In genomic region chr12:3311027-3311402, GRCh38 we compare ENCODE assay signal across 15 cellular contexts.
A peak's percentile ranks its signal among the peaks of the same experiment; 100 is the strongest.
DNase-seq lines count a peak whose midpoint lies in the region; ATAC-seq, FAIRE-seq and TF ChIP-seq lines count a peak whose summit lies in the region.
"Had no signal": no experiment of that assay in that cellular context is flagged by ENCODE, and none has a peak within 500 bp of the region (broad histone marks: within the 10 kb centered on the region; RNA-seq: fewer than 3 reads in every experiment).

No MANE protein-coding gene starts in this region.

- H3K4me1 ChIP-seq in hepatocyte (ENCODE audit: insufficient read depth), result no peaks in the 10 kb centered on the region

- peak; percentile 50 for FAIRE-seq in RCC 7860 (lab: Jason Lieb, UNC)
- FAIRE-seq: endometrium, GM18507 had no signal

- H3K9me2 ChIP-seq in hepatocyte (replicated peaks; ENCODE audit: insufficient read depth), result no peaks in the 10 kb centered on the region

- no peak for TF ChIP-seq CTCF in hepatocyte (IDR thresholded peaks at IDR 0.05; ENCODE audit: poor library complexity)

- H3K36me3 ChIP-seq in hepatocyte (replicated peaks; ENCODE audit: insufficient read depth, low read depth), result no peaks in the 10 kb centered on the region
- H3K36me3 ChIP-seq: thoracic aorta had no signal

- no peaks in the 10 kb centered on the region for H3K27me3 ChIP-seq in hepatocyte

- no peaks in the 10 kb centered on the region for H4K20me1 ChIP-seq in hepatocyte (ENCODE audit: insufficient read depth, poor library complexity, severe bottlenecking)

- H3K9me3 ChIP-seq in hepatocyte (ENCODE audit: low read depth), result no peaks in the 10 kb centered on the region
- H3K9me3 ChIP-seq: thoracic aorta had no signal

- no peak overlapping the region for H3K4me2 ChIP-seq in hepatocyte

- no peak overlapping the region for H3K4me3 ChIP-seq in hepatocyte
- H3K4me3 ChIP-seq: thoracic aorta had no signal

- no peak overlapping the region for H2AFZ ChIP-seq in hepatocyte

- peak; percentile 65 for DNase-seq in A172 (ENCODE audit: low spot score)
- DNase-seq in HT1080 (ENCODE audit: low read depth), result peak; percentile 67
- peak; percentile 67 for DNase-seq in RCC 7860 (ENCODE audit: low spot score)
- DNase-seq in hepatocyte (ENCODE audit: low spot score), result peak; percentile 82
- no peak for DNase-seq in NCI-H128 (lab: John Stamatoyannopoulos, UW; ENCODE audit: unreplicated experiment)
- no peak for DNase-seq in NK-92 (lab: John Stamatoyannopoulos, UW; ENCODE audit: unreplicated experiment)
- no peak for DNase-seq in stimulated activated CD4-positive, alpha-beta T cell treated with anti-CD3 and anti-CD28 coated beads, Interleukin-2, amount 100 ng/mL, for 24 hours
- DNase-seq: amniotic stem cell, EL, midbrain, MV-4-11 had no signal

- no peak overlapping the region for H3K27ac ChIP-seq in hepatocyte
- H3K27ac ChIP-seq: thoracic aorta had no signal

- no peak for ATAC-seq in GM18519 (IDR thresholded peaks at IDR 0.05; ENCODE audit: low FRiP score, unreplicated experiment)

- H3K79me2 ChIP-seq in hepatocyte, result no peaks in the 10 kb centered on the region

- WGBS in hepatocyte (ENCODE audit: low lambda C conversion rate, missing lambda C conversion rate), result 81% methylated on average over 13 of the region's 14 CpGs

Comparison
In these comparisons a context has a peak if more than half of its experiments do, and no peak if none do; other contexts are left out.
1. DNase-seq: peak in A172 (single experiment), HT1080 (single experiment), RCC 7860 (single experiment) and hepatocyte (single experiment); none in NCI-H128 (single experiment), NK-92 (single experiment) and stimulated activated CD4-positive, alpha-beta T cell treated with anti-CD3 and anti-CD28 coated beads, Interleukin-2, amount 100 ng/mL, for 24 hours (0 of 2).